Comparison of ENCODE assay signal across 9 cellular contexts in genomic region chr5:138755084-138755748, GRCh38.
DNase-seq lines count a peak whose midpoint lies in the region; ATAC-seq and TF ChIP-seq lines count a peak whose summit lies in the region.
"Had no signal": no experiment of that assay in that cellular context is flagged by ENCODE, and none has a peak within 500 bp of the region (broad histone marks: within the 10 kb centered on the region; RNA-seq: fewer than 3 reads in every experiment).

No MANE protein-coding gene starts in this region.

- peak; percentile 64 for ATAC-seq in HG02852 (IDR thresholded peaks at IDR 0.05; ENCODE audit: unreplicated experiment)

- no peaks in the 10 kb centered on the region for H3K27me3 ChIP-seq in parathyroid adenoma (ENCODE audit: control insufficient read depth, insufficient read depth, low read length)

- no peak overlapping the region for H2AFZ ChIP-seq in parathyroid adenoma

- no peaks in the 10 kb centered on the region for H3K9me3 ChIP-seq in parathyroid adenoma (ENCODE audit: control insufficient read depth, low read length)

- TF ChIP-seq CTCF in coronary artery (IDR thresholded peaks at IDR 0.05) (no peak), parathyroid adenoma (IDR thresholded peaks at IDR 0.05) (no peak)

- H3K79me2 ChIP-seq in parathyroid adenoma: peaks cover 53% of the 10 kb centered on the region

- H3K27ac ChIP-seq in coronary artery: peak overlapping the region; percentile 97
- no peak overlapping the region for H3K27ac ChIP-seq in parathyroid adenoma

- H3K4me3 ChIP-seq in GM08714 (ENCODE audit: low read length) (peak overlapping the region; percentile 97; the same call in 1 of the 2 replicates), coronary artery (peak overlapping the region; percentile 82), parathyroid adenoma (ENCODE audit: low read depth, low read length) (peak overlapping the region; percentile 89)

- no peak overlapping the region for H3K9ac ChIP-seq in parathyroid adenoma

- H3K4me2 ChIP-seq in parathyroid adenoma (ENCODE audit: low read length): peak overlapping the region; percentile 97

- H3K36me3 ChIP-seq in parathyroid adenoma (ENCODE audit: control insufficient read depth, insufficient read depth, low read length): no peaks in the 10 kb centered on the region

- DNase-seq in coronary artery (ENCODE audit: low spot score): no peak
- DNase-seq in Ammon's horn (ENCODE audit: low spot score): no peak
- no peak for DNase-seq in NCI-H2196 (lab: John Stamatoyannopoulos, UW; ENCODE audit: unreplicated experiment)
- DNase-seq in activated effector memory CD4-positive, alpha-beta T cell treated with Interleukin-2 at 50 U/mL for 16 hours: no peak
- DNase-seq in CD1c-positive myeloid dendritic cell (ENCODE audit: extremely low spot score): no peak
- DNase-seq: cortex of kidney had no signal

- peaks cover 6% of the 10 kb centered on the region for H3K4me1 ChIP-seq in parathyroid adenoma
